In the genomic region with DNA sequence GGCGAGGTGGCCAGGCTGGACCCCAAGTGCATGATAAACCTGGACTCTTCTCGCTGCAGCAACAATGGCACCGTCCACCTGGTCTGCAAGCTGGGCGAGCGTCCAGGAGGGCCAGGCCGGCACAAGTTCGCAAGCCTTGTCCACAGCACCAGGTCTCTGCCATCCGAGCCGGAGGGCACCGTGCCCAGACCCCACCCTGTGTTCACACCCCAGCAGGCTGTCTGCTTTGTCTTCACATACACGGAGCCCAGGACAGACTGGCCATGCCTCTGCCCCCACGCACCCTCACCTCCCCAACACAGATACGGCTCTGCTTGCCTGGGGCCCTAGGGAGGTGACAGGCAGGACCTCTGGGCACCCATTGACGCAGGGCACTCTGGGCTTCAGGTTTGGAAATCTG, we compare ENCODE assay signal across 3 cellular contexts. TPM values are rescaled to one million over a fixed set of nuclear protein-coding genes. Genes with fewer than 3 reads are reported as not detected.
"Had no signal": no experiment of that assay in that cellular context is flagged by ENCODE, and none has a peak within 500 bp of the region (broad histone marks: within the 10 kb centered on the region; RNA-seq: fewer than 3 reads in every experiment).

No MANE protein-coding gene starts in this region.

RNA-seq across cellular contexts. Expression of gene POTEG, which starts 53.5 kb away (rescaled TPM):
- total RNA-seq: K562, M059J had no signal
- polyA plus RNA-seq: IgD-negative memory B cell, K562 had no signal
